Comparison of ENCODE assay signal across 1 cellular context in the genomic region with DNA sequence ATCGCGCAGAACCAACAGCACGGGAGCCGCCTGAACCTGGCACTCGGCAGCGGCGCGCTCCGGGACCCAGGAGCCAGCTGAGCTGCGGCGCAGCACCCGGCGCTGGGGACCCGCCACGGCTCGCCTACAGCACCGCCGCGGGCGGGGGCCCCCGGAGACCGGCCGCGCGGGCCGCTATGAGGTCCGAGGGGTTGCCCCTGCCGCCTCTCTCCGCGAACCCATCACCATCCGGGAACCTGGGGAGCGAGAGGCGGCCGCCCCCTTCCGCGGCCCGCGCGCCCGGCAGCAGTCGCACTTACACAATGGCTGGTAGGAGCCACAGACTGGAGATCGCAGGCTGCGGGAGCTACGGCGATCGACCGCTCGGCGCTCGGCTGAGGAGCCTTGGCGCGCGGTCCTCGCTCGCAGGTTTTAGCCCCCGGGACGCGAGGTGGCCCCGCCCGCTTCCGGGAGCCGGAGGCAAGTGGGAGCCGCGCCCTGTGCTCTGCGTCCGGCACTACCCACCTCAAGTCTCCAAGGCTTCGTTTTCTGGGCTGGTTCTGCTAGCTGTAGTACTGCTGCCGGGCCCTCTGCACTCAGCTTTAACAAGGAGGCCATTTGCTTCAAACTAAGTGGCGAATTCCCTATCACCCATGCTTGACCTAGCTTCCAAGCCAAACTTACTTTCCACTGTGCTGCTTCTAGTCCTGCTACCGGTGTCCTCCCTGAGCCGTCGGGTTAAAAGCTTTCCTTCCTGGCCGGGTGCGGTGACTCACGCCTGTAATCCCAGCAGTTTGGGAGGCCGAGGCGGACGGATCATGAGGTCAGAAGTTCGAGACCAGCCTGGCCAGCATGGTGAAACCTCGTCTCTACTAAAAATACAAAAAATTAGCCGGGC.
A peak's percentile ranks its signal among the peaks of the same experiment; 100 is the strongest.
TF ChIP-seq lines count a peak whose summit lies in the region.

Gene TPK1, minus strand, starts transcription at position 386 of the 877 bp plus-strand sequence. CDS start 451 bp downstream, outside the sequence.

TF ChIP-seq in HepG2, 621 proteins besides CTCF, POLR2A, EP300 and RAD21 (continued from another document and continues in another):
- TF ChIP-seq, protein P1, sequence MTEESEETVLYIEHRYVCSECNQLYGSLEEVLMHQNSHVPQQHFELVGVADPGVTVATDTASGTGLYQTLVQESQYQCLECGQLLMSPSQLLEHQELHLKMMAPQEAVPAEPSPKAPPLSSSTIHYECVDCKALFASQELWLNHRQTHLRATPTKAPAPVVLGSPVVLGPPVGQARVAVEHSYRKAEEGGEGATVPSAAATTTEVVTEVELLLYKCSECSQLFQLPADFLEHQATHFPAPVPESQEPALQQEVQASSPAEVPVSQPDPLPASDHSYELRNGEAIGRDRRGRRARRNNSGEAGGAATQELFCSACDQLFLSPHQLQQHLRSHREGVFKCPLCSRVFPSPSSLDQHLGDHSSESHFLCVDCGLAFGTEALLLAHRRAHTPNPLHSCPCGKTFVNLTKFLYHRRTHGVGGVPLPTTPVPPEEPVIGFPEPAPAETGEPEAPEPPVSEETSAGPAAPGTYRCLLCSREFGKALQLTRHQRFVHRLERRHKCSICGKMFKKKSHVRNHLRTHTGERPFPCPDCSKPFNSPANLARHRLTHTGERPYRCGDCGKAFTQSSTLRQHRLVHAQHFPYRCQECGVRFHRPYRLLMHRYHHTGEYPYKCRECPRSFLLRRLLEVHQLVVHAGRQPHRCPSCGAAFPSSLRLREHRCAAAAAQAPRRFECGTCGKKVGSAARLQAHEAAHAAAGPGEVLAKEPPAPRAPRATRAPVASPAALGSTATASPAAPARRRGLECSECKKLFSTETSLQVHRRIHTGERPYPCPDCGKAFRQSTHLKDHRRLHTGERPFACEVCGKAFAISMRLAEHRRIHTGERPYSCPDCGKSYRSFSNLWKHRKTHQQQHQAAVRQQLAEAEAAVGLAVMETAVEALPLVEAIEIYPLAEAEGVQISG (CRISPR knock-in tag; IDR thresholded peaks at IDR 0.05) = peak; percentile 88
- peak; percentile 82; the same call in 1 of the 2 replicates for TF ChIP-seq ZNF670 (CRISPR knock-in tag; IDR thresholded peaks at IDR 0.05; ENCODE audit: borderline replicate concordance)
- TF ChIP-seq BRCA1 (CRISPR knock-in tag; IDR thresholded peaks at IDR 0.05) = peak; percentile 84
- TF ChIP-seq, protein P2, sequence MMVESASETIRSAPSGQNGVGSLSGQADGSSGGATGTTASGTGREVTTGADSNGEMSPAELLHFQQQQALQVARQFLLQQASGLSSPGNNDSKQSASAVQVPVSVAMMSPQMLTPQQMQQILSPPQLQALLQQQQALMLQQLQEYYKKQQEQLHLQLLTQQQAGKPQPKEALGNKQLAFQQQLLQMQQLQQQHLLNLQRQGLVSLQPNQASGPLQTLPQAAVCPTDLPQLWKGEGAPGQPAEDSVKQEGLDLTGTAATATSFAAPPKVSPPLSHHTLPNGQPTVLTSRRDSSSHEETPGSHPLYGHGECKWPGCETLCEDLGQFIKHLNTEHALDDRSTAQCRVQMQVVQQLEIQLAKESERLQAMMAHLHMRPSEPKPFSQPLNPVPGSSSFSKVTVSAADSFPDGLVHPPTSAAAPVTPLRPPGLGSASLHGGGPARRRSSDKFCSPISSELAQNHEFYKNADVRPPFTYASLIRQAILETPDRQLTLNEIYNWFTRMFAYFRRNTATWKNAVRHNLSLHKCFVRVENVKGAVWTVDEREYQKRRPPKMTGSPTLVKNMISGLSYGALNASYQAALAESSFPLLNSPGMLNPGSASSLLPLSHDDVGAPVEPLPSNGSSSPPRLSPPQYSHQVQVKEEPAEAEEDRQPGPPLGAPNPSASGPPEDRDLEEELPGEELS (CRISPR knock-in tag; IDR thresholded peaks at IDR 0.05) = peak; percentile 52; the same call in 1 of the 2 replicates
- 0 out of 2 replicates have a peak, but pooled peaks have one; percentile 59 for TF ChIP-seq POGK (CRISPR knock-in tag; conservative IDR thresholded peaks at IDR 0.05)
- no peak for TF ChIP-seq SMARCC2 (IDR thresholded peaks at IDR 0.05)
- peak; percentile 85 for TF ChIP-seq KMT2B (CRISPR knock-in tag; IDR thresholded peaks at IDR 0.05)
- peak; percentile 77 to 79; a peak in 3 of 4 replicates for TF ChIP-seq HMGXB4 (CRISPR knock-in tag; IDR thresholded peaks at IDR 0.05; ENCODE audit: borderline replicate concordance in 1 of 2, low read depth in 1 of 2)
- peak; percentile 62 for TF ChIP-seq FOXA3 (CRISPR knock-in tag; IDR thresholded peaks at IDR 0.05)
- no peak for TF ChIP-seq ZNF253 (CRISPR knock-in tag; IDR thresholded peaks at IDR 0.05; ENCODE audit: borderline replicate concordance)
- peak; percentile 74; the same call in 1 of the 2 replicates for TF ChIP-seq MIER3 (CRISPR knock-in tag; IDR thresholded peaks at IDR 0.05; ENCODE audit: borderline replicate concordance)
- peak; percentile 70; the same call in 1 of the 2 replicates for TF ChIP-seq REPIN1 (CRISPR knock-in tag; IDR thresholded peaks at IDR 0.05; ENCODE audit: borderline replicate concordance, low read depth)
- no peak; the same call in 1 of the 2 replicates for TF ChIP-seq ZNF460 (CRISPR knock-in tag; IDR thresholded peaks at IDR 0.05; ENCODE audit: borderline replicate concordance)
- TF ChIP-seq ZNF274 (CRISPR knock-in tag; IDR thresholded peaks at IDR 0.05) = 0 out of 2 replicates have a peak, but pooled peaks have one; percentile 14
- peak; percentile 77 for TF ChIP-seq SALL1 (CRISPR knock-in tag; IDR thresholded peaks at IDR 0.05)
- peak; percentile 22; the same call in 1 of the 2 replicates for TF ChIP-seq ZNF318 (CRISPR knock-in tag; IDR thresholded peaks at IDR 0.05)
- 0 out of 2 replicates have a peak, but pooled peaks have one; percentile 27 for TF ChIP-seq REL (CRISPR knock-in tag; conservative IDR thresholded peaks at IDR 0.05)
- no peak for TF ChIP-seq ZNF562 (CRISPR knock-in tag; IDR thresholded peaks at IDR 0.05; ENCODE audit: borderline replicate concordance)
- no peak for TF ChIP-seq SOX6 (IDR thresholded peaks at IDR 0.05)
- TF ChIP-seq SOX6 (CRISPR knock-in tag; IDR thresholded peaks at IDR 0.05) = peak; percentile 53
- TF ChIP-seq ZSCAN9 (CRISPR knock-in tag; IDR thresholded peaks at IDR 0.05; ENCODE audit: borderline replicate concordance) = peak; percentile 54; the same call in 1 of the 2 replicates
- TF ChIP-seq RBAK (CRISPR knock-in tag; IDR thresholded peaks at IDR 0.05) = no peak
- TF ChIP-seq, protein P3, sequence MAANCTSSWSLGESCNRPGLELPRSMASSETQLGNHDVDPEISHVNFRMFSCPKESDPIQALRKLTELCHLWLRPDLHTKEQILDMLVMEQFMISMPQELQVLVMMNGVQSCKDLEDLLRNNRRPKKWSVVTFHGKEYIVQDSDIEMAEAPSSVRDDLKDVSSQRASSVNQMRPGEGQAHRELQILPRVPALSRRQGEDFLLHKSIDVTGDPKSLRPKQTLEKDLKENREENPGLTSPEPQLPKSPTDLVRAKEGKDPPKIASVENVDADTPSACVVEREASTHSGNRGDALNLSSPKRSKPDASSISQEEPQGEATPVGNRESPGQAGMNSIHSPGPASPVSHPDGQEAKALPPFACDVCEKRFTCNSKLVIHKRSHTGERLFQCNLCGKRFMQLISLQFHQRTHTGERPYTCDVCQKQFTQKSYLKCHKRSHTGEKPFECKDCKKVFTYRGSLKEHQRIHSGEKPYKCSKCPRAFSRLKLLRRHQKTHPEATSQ (CRISPR knock-in tag; IDR thresholded peaks at IDR 0.05; ENCODE audit: borderline replicate concordance) = no peak
- TF ChIP-seq, protein P4, sequence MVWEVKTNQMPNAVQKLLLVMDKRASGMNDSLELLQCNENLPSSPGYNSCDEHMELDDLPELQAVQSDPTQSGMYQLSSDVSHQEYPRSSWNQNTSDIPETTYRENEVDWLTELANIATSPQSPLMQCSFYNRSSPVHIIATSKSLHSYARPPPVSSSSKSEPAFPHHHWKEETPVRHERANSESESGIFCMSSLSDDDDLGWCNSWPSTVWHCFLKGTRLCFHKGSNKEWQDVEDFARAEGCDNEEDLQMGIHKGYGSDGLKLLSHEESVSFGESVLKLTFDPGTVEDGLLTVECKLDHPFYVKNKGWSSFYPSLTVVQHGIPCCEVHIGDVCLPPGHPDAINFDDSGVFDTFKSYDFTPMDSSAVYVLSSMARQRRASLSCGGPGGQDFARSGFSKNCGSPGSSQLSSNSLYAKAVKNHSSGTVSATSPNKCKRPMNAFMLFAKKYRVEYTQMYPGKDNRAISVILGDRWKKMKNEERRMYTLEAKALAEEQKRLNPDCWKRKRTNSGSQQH (CRISPR knock-in tag; IDR thresholded peaks at IDR 0.05; ENCODE audit: low read depth) = no peak
- no peak for TF ChIP-seq ZNF629 (CRISPR knock-in tag; conservative IDR thresholded peaks at IDR 0.05)
- TF ChIP-seq ETV5 (CRISPR knock-in tag; IDR thresholded peaks at IDR 0.05; ENCODE audit: borderline replicate concordance) = peak; percentile 93
